In the genomic region with DNA sequence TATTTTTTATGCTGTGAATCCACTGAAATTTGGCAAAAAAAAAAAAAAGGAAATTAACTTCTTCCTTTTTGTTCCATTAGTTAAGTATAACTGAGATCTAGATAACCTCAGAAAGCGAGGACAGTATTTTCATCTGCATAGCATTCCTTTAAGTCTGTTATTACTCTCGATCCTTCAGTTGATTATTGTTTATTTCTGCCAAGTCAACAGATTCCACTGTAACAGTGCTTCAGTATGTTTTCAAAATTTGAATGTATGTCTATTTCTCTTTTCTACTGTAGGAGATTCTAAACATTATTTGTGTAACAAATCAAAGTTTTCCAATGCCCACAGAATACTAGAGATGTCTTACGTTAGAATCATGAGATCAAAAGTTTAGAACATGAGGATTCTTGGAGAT, we compare ENCODE assay signal across 28 cellular contexts.
"Had no signal": no experiment of that assay in that cellular context is flagged by ENCODE, and none has a peak within 500 bp of the region (broad histone marks: within the 10 kb centered on the region; RNA-seq: fewer than 3 reads in every experiment).

No MANE protein-coding gene starts in this region.

- H3K4me3 ChIP-seq: colonic mucosa, coronary artery, dorsolateral prefrontal cortex, esophagus muscularis mucosa, esophagus squamous epithelium, gastrocnemius medialis, heart left ventricle, heart right ventricle had no signal

- H3K27me3 Mint-ChIP-seq: dendritic cell treated with granulocyte-macrophage colony-stimulating factor and Interleukin-4, amounts not matched to agents 40 ng/mL and 50 ng/mL, for 4 days; effector memory CD8-positive, alpha-beta T cell had no signal

- H3K9me3 ChIP-seq: colonic mucosa, esophagus muscularis mucosa, esophagus squamous epithelium, gastrocnemius medialis, heart left ventricle, heart right ventricle had no signal

- H3K9me3 Mint-ChIP-seq: dendritic cell treated with granulocyte-macrophage colony-stimulating factor and Interleukin-4, amounts not matched to agents 40 ng/mL and 50 ng/mL, for 4 days; endodermal cell had no signal

- H3K27ac ChIP-seq: colonic mucosa, coronary artery, dorsolateral prefrontal cortex, epithelial cell of prostate, esophagus muscularis mucosa, esophagus squamous epithelium, foreskin keratinocyte, gastrocnemius medialis, heart left ventricle, heart right ventricle had no signal

- H3K27me3 ChIP-seq: colonic mucosa, esophagus muscularis mucosa, esophagus squamous epithelium, foreskin keratinocyte, gastrocnemius medialis, heart right ventricle had no signal

- ATAC-seq: effector memory CD8-positive, alpha-beta T cell; esophagus mucosa; foreskin keratinocyte; gastrocnemius medialis; heart left ventricle; heart right ventricle had no signal

- DNase-seq: colonic mucosa; cortex of kidney; dermis blood vessel endothelial cell; dorsolateral prefrontal cortex; effector CD4-positive, alpha-beta T cell; effector CD8-positive, alpha-beta T cell; effector memory CD4-positive, alpha-beta T cell; effector memory CD8-positive, alpha-beta T cell; endodermal cell; erythroblast; esophagus squamous epithelium; foreskin fibroblast; foreskin keratinocyte; foreskin melanocyte; gastrocnemius medialis; glutamatergic neuron; head of caudate nucleus; heart left ventricle; heart right ventricle had no signal

- FAIRE-seq: colon, endometrium, endothelial cell of umbilical vein, frontal cortex had no signal

- H3K4me1 Mint-ChIP-seq: endodermal cell had no signal

- H3K36me3 ChIP-seq: colonic mucosa, esophagus muscularis mucosa, esophagus squamous epithelium, gastrocnemius medialis, heart left ventricle, heart right ventricle had no signal

- H3K27ac Mint-ChIP-seq: dendritic cell treated with granulocyte-macrophage colony-stimulating factor and Interleukin-4, amounts not matched to agents 40 ng/mL and 50 ng/mL, for 4 days; effector memory CD8-positive, alpha-beta T cell; endodermal cell had no signal

- H3K4me1 ChIP-seq: colonic mucosa, esophagus muscularis mucosa, esophagus squamous epithelium, foreskin keratinocyte, gastrocnemius medialis, heart left ventricle, heart right ventricle had no signal

- H3K4me3 Mint-ChIP-seq: dendritic cell treated with granulocyte-macrophage colony-stimulating factor and Interleukin-4, amounts not matched to agents 40 ng/mL and 50 ng/mL, for 4 days; effector memory CD8-positive, alpha-beta T cell; endodermal cell had no signal
